Comparison of ENCODE assay signal across 8 cellular contexts in the genomic region with DNA sequence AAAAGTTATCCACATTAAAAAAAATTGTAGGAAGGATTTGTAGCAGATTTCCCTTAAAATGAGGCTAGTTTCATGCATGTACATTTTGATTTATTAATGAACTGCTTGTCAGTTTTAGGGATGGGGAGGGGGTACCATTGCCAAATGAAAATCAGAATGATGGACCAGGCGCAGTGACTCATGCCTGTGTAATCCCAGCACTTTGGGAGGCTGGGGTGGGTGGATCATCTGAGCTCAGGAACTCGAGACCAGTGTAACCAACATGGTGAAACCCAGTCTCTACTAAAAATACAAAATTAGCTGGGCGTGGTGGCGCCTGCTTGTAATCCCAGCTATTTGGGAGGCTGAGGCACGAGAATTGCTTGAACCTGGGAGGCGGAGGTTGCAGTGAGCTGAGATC. TPM values are rescaled to one million over a fixed set of nuclear protein-coding genes. Genes with fewer than 3 reads are reported as not detected.
DNase-seq lines count a peak whose midpoint lies in the region; ATAC-seq and TF ChIP-seq lines count a peak whose summit lies in the region.
"Not testable (repeated sequence)": the region's sequence is repeated elsewhere in the genome, so short reads cannot be mapped to it uniquely, and the experiment has no call there.

No MANE protein-coding gene starts in this region.

- peak overlapping the region; percentile 82 for H3K4me3 Mint-ChIP-seq in activated CD4-positive, alpha-beta T cell treated with anti-CD3 and anti-CD28 coated beads, Interleukin-2, amount 10 ng/mL, durations not matched to agents 24 days and 14 days
- H3K4me3 Mint-ChIP-seq in stimulated activated effector memory CD8-positive, alpha-beta T cell treated with anti-CD3 and anti-CD28 coated beads, Interleukin-12 subunit alpha, Interleukin-12 subunit beta, amount 100 ng/mL, for 72 hours: peak overlapping the region; percentile 72

- H3K56ac ChIP-seq in mesendoderm (ENCODE audit: low read length): not testable (repeated sequence)

- in situ Hi-C loops in astrocyte of the spinal cord (cut with HindIII; ENCODE audit: low sequenced_read_pairs): not testable (repeated sequence)

- not testable (repeated sequence) for H3K23ac ChIP-seq in mesendoderm (ENCODE audit: low read length)

- H3K4me3 ChIP-seq in AG09309 (ENCODE audit: control insufficient read depth, low read depth, low read length): peak overlapping the region; percentile 98
- H3K4me3 ChIP-seq in GM12865 (ENCODE audit: low read depth, low read length): peak overlapping the region; percentile 81
- H3K4me3 ChIP-seq in NB4 (ENCODE audit: low read depth, low read length): peak overlapping the region; percentile 84
- H3K4me3 ChIP-seq in astrocyte of the spinal cord (ENCODE audit: low read depth, low read length): peak overlapping the region; percentile 69
- H3K4me3 ChIP-seq in mesendoderm (ENCODE audit: low read length): not testable (repeated sequence)

- not testable (repeated sequence) for H4K8ac ChIP-seq in mesendoderm (ENCODE audit: low read depth, low read length)

- not testable (repeated sequence) for TF ChIP-seq POLR2A in NB4 (IDR thresholded peaks at IDR 0.05; ENCODE audit: extremely low read depth, insufficient read length)

- H3K4me1 Mint-ChIP-seq in activated CD4-positive, alpha-beta T cell treated with anti-CD3 and anti-CD28 coated beads, Interleukin-2, amount 10 ng/mL, durations not matched to agents 24 days and 14 days: peaks cover 75% of the 10 kb centered on the region
- peaks cover 75% of the 10 kb centered on the region for H3K4me1 Mint-ChIP-seq in stimulated activated effector memory CD8-positive, alpha-beta T cell treated with anti-CD3 and anti-CD28 coated beads, Interleukin-12 subunit alpha, Interleukin-12 subunit beta, amount 100 ng/mL, for 72 hours

- H2BK5ac ChIP-seq in mesendoderm (ENCODE audit: low read length): not testable (repeated sequence)

- H4K5ac ChIP-seq in mesendoderm (ENCODE audit: low read length): not testable (repeated sequence)

- not testable (repeated sequence) for H3K4me2 ChIP-seq in mesendoderm (ENCODE audit: low read length)

- DNase-seq in AG09309 (ENCODE audit: low read depth); GM12865 (ENCODE audit: low read depth); activated CD4-positive, alpha-beta T cell treated with anti-CD3 and anti-CD28 coated beads, Interleukin-2, amount 10 ng/mL, durations not matched to agents 24 days and 14 days; stimulated activated effector memory CD8-positive, alpha-beta T cell treated with anti-CD3 and anti-CD28 coated beads, Interleukin-12 subunit alpha, Interleukin-12 subunit beta, amount 100 ng/mL, for 72 hours (ENCODE audit: low spot score in 2 of 2): not testable (repeated sequence)
- DNase-seq in NB4 (ENCODE audit: low read depth) (peak; percentile 37), astrocyte of the spinal cord (ENCODE audit: low read depth, low spot score) (peak; percentile 27), fibroblast of gingiva (ENCODE audit: low read depth) (peak; percentile 16), mesendoderm (peak; percentile 45)

- not testable (repeated sequence) for H2AK5ac ChIP-seq in mesendoderm (ENCODE audit: low read length)

- peak overlapping the region; percentile 87 for H3K27ac Mint-ChIP-seq in activated CD4-positive, alpha-beta T cell treated with anti-CD3 and anti-CD28 coated beads, Interleukin-2, amount 10 ng/mL, durations not matched to agents 24 days and 14 days
- H3K27ac Mint-ChIP-seq in stimulated activated effector memory CD8-positive, alpha-beta T cell treated with anti-CD3 and anti-CD28 coated beads, Interleukin-12 subunit alpha, Interleukin-12 subunit beta, amount 100 ng/mL, for 72 hours: peak overlapping the region; percentile 81

- H3K27me3 ChIP-seq in mesendoderm (ENCODE audit: insufficient read depth, low read length, poor library complexity): not testable (repeated sequence)

- H3K79me1 ChIP-seq in mesendoderm (ENCODE audit: low read length): not testable (repeated sequence)

- not testable (repeated sequence) for H3K27ac ChIP-seq in mesendoderm (ENCODE audit: low read depth, low read length)

- H2BK120ac ChIP-seq in mesendoderm (ENCODE audit: low read depth, low read length): not testable (repeated sequence)

- H3K79me2 ChIP-seq in mesendoderm (ENCODE audit: control insufficient read depth, insufficient read depth, low read length): not testable (repeated sequence)

- H3K27me3 Mint-ChIP-seq in activated CD4-positive, alpha-beta T cell treated with anti-CD3 and anti-CD28 coated beads, Interleukin-2, amount 10 ng/mL, durations not matched to agents 24 days and 14 days: not testable (repeated sequence)

- H3K9ac ChIP-seq in mesendoderm (ENCODE audit: low read length): not testable (repeated sequence)

- H3K36me3 Mint-ChIP-seq in activated CD4-positive, alpha-beta T cell treated with anti-CD3 and anti-CD28 coated beads, Interleukin-2, amount 10 ng/mL, durations not matched to agents 24 days and 14 days (ENCODE audit: low read depth): peaks cover 26% of the 10 kb centered on the region
- H3K36me3 Mint-ChIP-seq in stimulated activated effector memory CD8-positive, alpha-beta T cell treated with anti-CD3 and anti-CD28 coated beads, Interleukin-12 subunit alpha, Interleukin-12 subunit beta, amount 100 ng/mL, for 72 hours: not testable (repeated sequence)

- H3K18ac ChIP-seq in mesendoderm (ENCODE audit: low read length): not testable (repeated sequence)

- TF ChIP-seq CTCF in AG09309 (IDR thresholded peaks at IDR 0.05; ENCODE audit: control insufficient read depth, insufficient read depth, low read depth, low read length, missing control alignments); GM12865 (IDR thresholded peaks at IDR 0.05; ENCODE audit: insufficient read depth, low read depth, low read length, missing control alignments); NB4 (IDR thresholded peaks at IDR 0.05; ENCODE audit: low read depth, low read length); astrocyte of the spinal cord (IDR thresholded peaks at IDR 0.05; ENCODE audit: low read depth, low read length): not testable (repeated sequence)

- H3K4ac ChIP-seq in mesendoderm (ENCODE audit: low read depth, low read length): not testable (repeated sequence)

- H3K9me3 Mint-ChIP-seq in activated CD4-positive, alpha-beta T cell treated with anti-CD3 and anti-CD28 coated beads, Interleukin-2, amount 10 ng/mL, durations not matched to agents 24 days and 14 days; stimulated activated effector memory CD8-positive, alpha-beta T cell treated with anti-CD3 and anti-CD28 coated beads, Interleukin-12 subunit alpha, Interleukin-12 subunit beta, amount 100 ng/mL, for 72 hours: not testable (repeated sequence)

- H2BK15ac ChIP-seq in mesendoderm (replicated peaks; ENCODE audit: low read depth): not testable (repeated sequence)

- ATAC-seq in stimulated activated effector memory CD8-positive, alpha-beta T cell treated with anti-CD3 and anti-CD28 coated beads, Interleukin-12 subunit alpha, Interleukin-12 subunit beta, amount 100 ng/mL, for 72 hours: not testable (repeated sequence)

- WGBS in mesendoderm (ENCODE audit: extremely low coverage, insufficient coverage, low lambda C conversion rate): no CpG with 5 or more reads among the region's 6 CpGs

- not testable (repeated sequence) for H3K36me3 ChIP-seq in mesendoderm (ENCODE audit: control insufficient read depth, insufficient read depth, low read length)

- H3K4me1 ChIP-seq in mesendoderm (ENCODE audit: control insufficient read depth, low read depth, low read length): not testable (repeated sequence)

- intact Hi-C loops in activated CD4-positive, alpha-beta T cell treated with anti-CD3 and anti-CD28 coated beads, Interleukin-2, amount 10 ng/mL, durations not matched to agents 24 days and 14 days (cut with micrococcal nuclease): loop anchor here (5.0 kb wide), 3 partner anchors 55 to 970 kb away; partner anchors contain the start of genes CHST11 and TCP11L2

RNA-seq across cellular contexts. Expression of gene C12orf75, which starts 1.8 kb away (rescaled TPM):
- total RNA-seq in activated CD4-positive, alpha-beta T cell treated with anti-CD3 and anti-CD28 coated beads, Interleukin-2, amount 10 ng/mL, durations not matched to agents 24 days and 14 days: 91.4 and 96.1 TPM in 2 replicates
- 18.9 TPM for polyA plus RNA-seq in mesendoderm (2013, experiment 1 of 2)
- polyA plus RNA-seq in mesendoderm (2013, experiment 2 of 2): 19.9 TPM
